ENCODE assay signal across 1 cellular context in genomic region chrX:6026980-6027379, GRCh38.
TF ChIP-seq lines count a peak whose summit lies in the region.

No MANE protein-coding gene starts in this region.

TF ChIP-seq in H1, 55 proteins besides CTCF, POLR2A, EP300 and RAD21:
- TF ChIP-seq SIX5 (IDR thresholded peaks at IDR 0.05; ENCODE audit: low read depth, low read length) = no peak
- no peak for TF ChIP-seq MAX (IDR thresholded peaks at IDR 0.05)
- TF ChIP-seq SIN3A (conservative IDR thresholded peaks at IDR 0.05 in 1 of 2, IDR thresholded peaks at IDR 0.05 in 1 of 2; ENCODE audit: low read depth in 1 of 2, low read length in 2 of 2) = no peak
- no peak for TF ChIP-seq SAP30 (IDR thresholded peaks at IDR 0.05; ENCODE audit: insufficient read depth, insufficient replicate concordance, low read length)
- TF ChIP-seq CREB1 (IDR thresholded peaks at IDR 0.05) = no peak
- TF ChIP-seq ATF2 (IDR thresholded peaks at IDR 0.05; ENCODE audit: low read length) = no peak
- TF ChIP-seq JUND (IDR thresholded peaks at IDR 0.05; ENCODE audit: low read length) = no peak
- no peak for TF ChIP-seq HDAC2 (IDR thresholded peaks at IDR 0.05; ENCODE audit: borderline replicate concordance in 1 of 2, low read depth in 2 of 2, low read length in 2 of 2)
- TF ChIP-seq POU5F1 (IDR thresholded peaks at IDR 0.05; ENCODE audit: low read depth, low read length) = no peak
- TF ChIP-seq BCL11A (IDR thresholded peaks at IDR 0.05; ENCODE audit: low read depth in 2 of 2, low read length in 2 of 2) = no peak
- no peak for TF ChIP-seq GTF2F1 (IDR thresholded peaks at IDR 0.05; ENCODE audit: borderline replicate concordance, low read depth, low read length)
